1 cellular context compared by ENCODE assay signal in the genomic region with DNA sequence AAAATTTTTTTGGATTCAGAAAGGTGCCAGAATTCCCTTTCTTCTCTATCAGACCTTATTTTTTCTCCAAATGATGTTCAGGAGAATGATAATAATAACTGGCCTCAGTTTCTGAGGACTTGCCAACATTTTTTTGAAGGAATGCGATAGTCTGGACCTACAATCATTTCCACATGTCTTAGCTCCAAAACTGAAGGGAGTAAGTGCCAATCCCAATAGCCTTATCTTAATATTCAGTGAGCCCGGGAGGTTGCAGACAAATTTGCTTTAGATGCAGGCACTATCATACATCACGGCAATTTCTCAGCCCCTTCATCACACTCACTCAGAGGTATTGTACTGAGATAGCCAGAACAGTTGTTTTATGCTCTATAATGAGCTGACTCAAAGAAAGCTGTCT.
TF ChIP-seq lines count a peak whose summit lies in the region.

No MANE protein-coding gene starts in this region.

TF ChIP-seq in SK-N-SH, 30 proteins besides CTCF, POLR2A, EP300 and RAD21 (continued from another document):
- TF ChIP-seq, protein P1, sequence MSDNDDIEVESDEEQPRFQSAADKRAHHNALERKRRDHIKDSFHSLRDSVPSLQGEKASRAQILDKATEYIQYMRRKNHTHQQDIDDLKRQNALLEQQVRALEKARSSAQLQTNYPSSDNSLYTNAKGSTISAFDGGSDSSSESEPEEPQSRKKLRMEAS (IDR thresholded peaks at IDR 0.05; ENCODE audit: low read depth), result no peak
- TF ChIP-seq GABPA (IDR thresholded peaks at IDR 0.05; ENCODE audit: low read depth), result no peak
